ENCODE assay signal across 35 cellular contexts in the genomic region with DNA sequence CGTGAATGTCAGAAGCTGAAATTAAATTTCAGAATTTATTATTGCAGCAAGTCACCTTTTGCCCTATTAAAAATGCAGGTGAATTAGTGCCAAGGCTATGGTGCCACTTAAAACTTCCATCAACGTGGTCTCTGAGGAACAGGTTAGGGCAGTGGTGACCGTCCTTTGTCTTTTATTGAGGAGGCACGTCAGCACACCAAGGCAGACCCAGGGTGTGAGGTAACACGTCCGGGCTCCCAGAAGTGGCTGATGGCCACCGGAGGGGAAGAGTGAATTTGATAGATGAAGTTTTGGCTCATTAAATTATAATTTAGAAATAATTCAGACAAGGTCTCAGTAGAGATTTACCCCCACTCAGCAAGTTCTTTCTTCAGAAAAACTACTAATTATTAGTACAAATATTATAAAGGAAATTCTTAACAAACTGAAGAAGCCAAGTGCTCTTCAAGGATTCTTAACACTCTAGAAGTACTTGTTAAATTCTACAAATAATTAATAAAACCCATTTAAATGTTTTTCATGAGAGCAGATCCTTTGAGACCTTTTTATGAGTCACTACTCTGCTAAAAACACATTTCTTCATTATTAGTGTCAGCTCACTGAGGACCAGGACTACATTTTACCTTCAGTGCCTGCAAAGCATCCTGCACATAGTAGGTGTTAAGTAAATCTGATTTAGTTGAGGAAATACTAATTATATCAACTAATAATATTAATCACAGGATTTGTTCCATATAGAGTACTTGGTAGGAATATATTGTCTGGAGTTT.
"Had no signal": no experiment of that assay in that cellular context is flagged by ENCODE, and none has a peak within 500 bp of the region (broad histone marks: within the 10 kb centered on the region; RNA-seq: fewer than 3 reads in every experiment).

No MANE protein-coding gene starts in this region.

- H3K4me3 Mint-ChIP-seq: activated B cell treated with CpG ODN at 0.5 μM for 24 hours; activated CD8-positive, alpha-beta memory T cell treated with anti-CD3 and anti-CD28 coated beads, Interleukin-2, amount 10 ng/mL, durations not matched to agents 7 days and 5 days; activated CD8-positive, alpha-beta T cell treated with anti-CD3 and anti-CD28 coated beads, Interleukin-2, amount 10 ng/mL, durations not matched to agents 7 days and 5 days; activated naive CD4-positive, alpha-beta T cell treated with anti-CD3 and anti-CD28 coated beads for 36 hours; activated naive CD4-positive, alpha-beta T cell treated with anti-CD3 and anti-CD28 coated beads, Interleukin-2, amount 50 U/mL, for 24 hours; activated naive CD8-positive, alpha-beta T cell treated with anti-CD3 and anti-CD28 coated beads for 36 hours; activated naive CD8-positive, alpha-beta T cell treated with anti-CD3 and anti-CD28 coated beads, Interleukin-2, amount 50 U/mL, for 24 hours; activated T-helper 1 cell treated with anti-CD3 and anti-CD28 coated beads, Interleukin-12 subunit alpha, Interleukin-12 subunit beta, Interleukin-2, Interleukin-4 antibody, amounts not matched to agents 30 ng/mL and 10 ng/mL and 1 ng/mL, durations not matched to agents 14 hours and 24 hours and 36 hours; T-cell; T-helper 1 cell treated with Interleukin-12 subunit alpha and Interleukin-12 subunit beta and Interleukin-4 antibody, amounts not matched to agents 30 μg/mL and 1 μg/mL, for 36 hours; T-helper 2 cell treated with Interferon-gamma antibody and Interleukin-4, amounts not matched to agents 5 μg/mL and 100 μg/mL, for 36 hours had no signal

- H3K27me3 ChIP-seq: adrenal gland, body of pancreas, colonic mucosa, esophagus muscularis mucosa, foreskin keratinocyte, gastrocnemius medialis, heart left ventricle had no signal

- DNase-seq: activated B cell treated with CpG ODN at 0.5 μM for 24 hours; activated CD4-positive, alpha-beta T cell treated with anti-CD3 and anti-CD28 coated beads for 48 hours; activated CD4-positive, alpha-beta T cell treated with anti-CD3 and anti-CD28 coated beads, Interleukin-2, amount 50 U/mL, for 1 hour; activated CD4-positive, alpha-beta T cell treated with anti-CD3 and anti-CD28 coated beads, Interleukin-2, amount 50 U/mL, for 48 hours; activated CD8-positive, alpha-beta memory T cell treated with anti-CD3 and anti-CD28 coated beads, Interleukin-2, amount 10 ng/mL, durations not matched to agents 7 days and 5 days; activated CD8-positive, alpha-beta memory T cell treated with anti-CD3 and anti-CD28 coated beads, Interleukin-2, amount 50 U/mL, for 4 hours; activated CD8-positive, alpha-beta T cell treated with anti-CD3 and anti-CD28 coated beads, Interleukin-2, amount 10 ng/mL, durations not matched to agents 7 days and 5 days; activated effector memory CD4-positive, alpha-beta T cell treated with anti-CD3 and anti-CD28 coated beads, Interleukin-2, amount 50 U/mL, for 16 hours; activated naive CD4-positive, alpha-beta T cell treated with anti-CD3 and anti-CD28 coated beads for 36 hours; activated naive CD8-positive, alpha-beta T cell treated with anti-CD3 and anti-CD28 coated beads for 36 hours; activated naive CD8-positive, alpha-beta T cell treated with anti-CD3 and anti-CD28 coated beads, Interleukin-2, amount 50 U/mL, for 24 hours; activated T-cell treated with anti-CD3 and anti-CD28 coated beads, Interleukin-2, amount 50 U/mL, for 1 hour; activated T-cell treated with anti-CD3 and anti-CD28 coated beads, Interleukin-2, amount 50 U/mL, for 48 hours; adrenal gland; amygdala; aorta; body of pancreas; caudate nucleus; colonic mucosa; effector memory CD4-positive, alpha-beta T cell; erythroblast; foreskin keratinocyte; gastrocnemius medialis; glutamatergic neuron; heart left ventricle; T-cell; T1000; WERI-Rb-1 had no signal

- H3K4me1 Mint-ChIP-seq: activated B cell treated with CpG ODN at 0.5 μM for 24 hours; activated CD8-positive, alpha-beta memory T cell treated with anti-CD3 and anti-CD28 coated beads, Interleukin-2, amount 10 ng/mL, durations not matched to agents 7 days and 5 days; activated naive CD4-positive, alpha-beta T cell treated with anti-CD3 and anti-CD28 coated beads, Interleukin-2, amount 50 U/mL, for 24 hours; activated naive CD8-positive, alpha-beta T cell treated with anti-CD3 and anti-CD28 coated beads for 36 hours; activated naive CD8-positive, alpha-beta T cell treated with anti-CD3 and anti-CD28 coated beads, Interleukin-2, amount 50 U/mL, for 24 hours; T-cell had no signal

- H3K4me1 ChIP-seq: adrenal gland, body of pancreas, colonic mucosa, esophagus muscularis mucosa, foreskin keratinocyte, gastrocnemius medialis, heart left ventricle had no signal

- H3K4me3 ChIP-seq: adrenal gland, body of pancreas, colonic mucosa, esophagus muscularis mucosa, gastrocnemius medialis, heart left ventricle had no signal

- H3K36me3 ChIP-seq: adrenal gland, colonic mucosa, esophagus muscularis mucosa, gastrocnemius medialis, heart left ventricle, WERI-Rb-1 had no signal

- H3K27ac Mint-ChIP-seq: activated B cell treated with CpG ODN at 0.5 μM for 24 hours; activated CD8-positive, alpha-beta memory T cell treated with anti-CD3 and anti-CD28 coated beads, Interleukin-2, amount 10 ng/mL, durations not matched to agents 7 days and 5 days; activated CD8-positive, alpha-beta T cell treated with anti-CD3 and anti-CD28 coated beads, Interleukin-2, amount 10 ng/mL, durations not matched to agents 7 days and 5 days; activated naive CD4-positive, alpha-beta T cell treated with anti-CD3 and anti-CD28 coated beads for 36 hours; activated naive CD4-positive, alpha-beta T cell treated with anti-CD3 and anti-CD28 coated beads, Interleukin-2, amount 50 U/mL, for 24 hours; activated naive CD8-positive, alpha-beta T cell treated with anti-CD3 and anti-CD28 coated beads for 36 hours; activated naive CD8-positive, alpha-beta T cell treated with anti-CD3 and anti-CD28 coated beads, Interleukin-2, amount 50 U/mL, for 24 hours; activated T-helper 1 cell treated with anti-CD3 and anti-CD28 coated beads, Interleukin-12 subunit alpha, Interleukin-12 subunit beta, Interleukin-2, Interleukin-4 antibody, amounts not matched to agents 30 ng/mL and 10 ng/mL and 1 ng/mL, durations not matched to agents 14 hours and 24 hours and 36 hours; activated T-helper 2 cell treated with anti-CD3 and anti-CD28 coated beads, Interferon-gamma antibody, Interleukin-2, Interleukin-4, amounts not matched to agents 10 μg/mL and 5 μg/mL and 100 μg/mL, durations not matched to agents 14 hours and 24 hours and 36 hours; T-cell; T-helper 1 cell treated with Interleukin-12 subunit alpha and Interleukin-12 subunit beta and Interleukin-4 antibody, amounts not matched to agents 30 μg/mL and 1 μg/mL, for 36 hours; T-helper 2 cell treated with Interferon-gamma antibody and Interleukin-4, amounts not matched to agents 5 μg/mL and 100 μg/mL, for 36 hours had no signal

- H3K36me3 Mint-ChIP-seq: activated CD8-positive, alpha-beta memory T cell treated with anti-CD3 and anti-CD28 coated beads, Interleukin-2, amount 10 ng/mL, durations not matched to agents 7 days and 5 days; activated naive CD4-positive, alpha-beta T cell treated with anti-CD3 and anti-CD28 coated beads, Interleukin-2, amount 50 U/mL, for 24 hours; activated naive CD8-positive, alpha-beta T cell treated with anti-CD3 and anti-CD28 coated beads for 36 hours; T-cell had no signal

- H3K9me3 ChIP-seq: adrenal gland, body of pancreas, colonic mucosa, esophagus muscularis mucosa, gastrocnemius medialis, heart left ventricle had no signal

- H3K27ac ChIP-seq: adrenal gland, body of pancreas, colonic mucosa, esophagus muscularis mucosa, foreskin keratinocyte, gastrocnemius medialis, heart left ventricle, WERI-Rb-1 had no signal

- ATAC-seq: activated CD4-positive, CD25-positive, alpha-beta regulatory T cell treated with anti-CD3 and anti-CD28 coated beads, Interleukin-2, amount 50 U/mL, for 24 hours; activated CD8-positive, alpha-beta memory T cell treated with anti-CD3 and anti-CD28 coated beads, Interleukin-2, amount 10 ng/mL, durations not matched to agents 7 days and 5 days; activated CD8-positive, alpha-beta T cell treated with anti-CD3 and anti-CD28 coated beads, Interleukin-2, amount 10 ng/mL, durations not matched to agents 7 days and 5 days; activated naive CD8-positive, alpha-beta T cell treated with anti-CD3 and anti-CD28 coated beads, Interleukin-2, amount 50 U/mL, for 24 hours; body of pancreas; foreskin keratinocyte; gastrocnemius medialis; heart left ventricle; T-cell had no signal
